In the genomic region with DNA sequence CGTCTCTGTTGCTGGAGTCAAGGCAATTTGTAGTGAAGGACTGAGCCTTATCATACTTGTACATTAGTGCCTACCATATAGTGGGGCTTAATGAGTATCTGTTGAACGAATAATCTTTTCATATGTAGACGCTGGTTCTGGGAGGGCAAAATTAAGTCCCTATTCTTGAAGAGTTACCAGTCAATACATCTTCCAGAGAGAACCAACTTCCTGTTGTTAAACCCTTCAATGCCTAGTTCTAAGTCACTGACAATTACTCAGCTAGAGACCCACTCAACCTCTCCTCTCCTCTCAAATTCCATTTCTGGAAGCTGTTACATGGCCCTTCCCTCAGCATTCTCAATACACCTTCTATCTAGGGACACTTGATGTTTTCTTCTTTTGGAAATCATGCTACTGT, we compare ENCODE assay signal across 8 cellular contexts. TPM values are rescaled to one million over a fixed set of nuclear protein-coding genes. Genes with fewer than 3 reads are reported as not detected.
DNase-seq lines count a peak whose midpoint lies in the region; ATAC-seq and TF ChIP-seq lines count a peak whose summit lies in the region.

No MANE protein-coding gene starts in this region.

- TF ChIP-seq CTCF in IMR-90 (conservative IDR thresholded peaks at IDR 0.05; ENCODE audit: low read depth, low read length) (no peak), transverse colon (IDR thresholded peaks at IDR 0.05) (no peak)

- H3K23ac ChIP-seq in IMR-90 (ENCODE audit: low read depth, low read length): peak overlapping the region; percentile 79; the same call in 1 of the 2 replicates

- peaks cover 16% of the 10 kb centered on the region for H3K36me3 Mint-ChIP-seq in activated T-helper 2 cell treated with anti-CD3 and anti-CD28 coated beads, Interferon-gamma antibody, Interleukin-2, Interleukin-4, amounts not matched to agents 10 μg/mL and 5 μg/mL and 100 μg/mL, durations not matched to agents 14 hours and 24 hours and 36 hours (ENCODE audit: low read depth)

- no peak overlapping the region for H2BK20ac ChIP-seq in IMR-90 (ENCODE audit: low read depth, low read length)

- TF ChIP-seq POLR2A in IMR-90 (IDR thresholded peaks at IDR 0.05; ENCODE audit: low read depth, low read length): no peak
- no peak for TF ChIP-seq POLR2A in transverse colon (IDR thresholded peaks at IDR 0.05)

- H4K91ac ChIP-seq in IMR-90 (ENCODE audit: insufficient read depth, low read depth, low read length): no peak overlapping the region; the same call in 1 of the 2 replicates

- WGBS in IMR-90 (ENCODE audit: extremely low coverage in 2 of 2, insufficient read length in 1 of 2), 2 experiments: no CpG with 5 or more reads among the region's 3 CpGs
- WGBS in transverse colon (ENCODE audit: low coverage in 1 of 2), 2 donors: 72 to 79% methylated on average over 3 of the region's 3 CpGs

- TF ChIP-seq RAD21 in IMR-90 (IDR thresholded peaks at IDR 0.05; ENCODE audit: low read length): no peak

- peak overlapping the region; percentile 80; the same call in 1 of the 2 replicates for H3K4me3 ChIP-seq in IMR-90 (ENCODE audit: insufficient read depth, low read depth, low read length)
- peak overlapping the region in 3 of 4 donors; percentile 76 to 91 (median 84) for H3K4me3 ChIP-seq in transverse colon

- H3K36me3 ChIP-seq in IMR-90 (ENCODE audit: control insufficient read depth, insufficient read depth, low read length): no peaks in the 10 kb centered on the region
- no peaks in the 10 kb centered on the region for H3K36me3 ChIP-seq in transverse colon

- peak overlapping the region; percentile 33; the same call in 1 of the 2 replicates for H4K5ac ChIP-seq in IMR-90 (ENCODE audit: low read depth, low read length)

- peak overlapping the region; percentile 99 for H3K4me3 Mint-ChIP-seq in activated T-helper 2 cell treated with anti-CD3 and anti-CD28 coated beads, Interferon-gamma antibody, Interleukin-2, Interleukin-4, amounts not matched to agents 10 μg/mL and 5 μg/mL and 100 μg/mL, durations not matched to agents 14 hours and 24 hours and 36 hours (ENCODE audit: low read depth)

- no peak overlapping the region for H2AK9ac ChIP-seq in IMR-90 (replicated peaks; ENCODE audit: low read depth, low read length, poor library complexity)

- peak overlapping the region; percentile 89; the same call in 1 of the 2 replicates for H3K14ac ChIP-seq in IMR-90 (replicated peaks; ENCODE audit: low read depth, low read length)

- no peak for TF ChIP-seq EP300 in transverse colon (IDR thresholded peaks at IDR 0.05; ENCODE audit: low read depth)

- no TSS peak for BruUV-seq in IMR-90 (replicated peaks; lab: Mats Ljungman, UMichigan)

- H3K79me1 ChIP-seq in IMR-90 (ENCODE audit: low read depth in 1 of 2, low read length in 2 of 2): 0 out of 4 replicates have a peak, but pooled peaks cover 0 to 8% of the 10 kb centered on the region in 2 experiments

- H2AK5ac ChIP-seq in IMR-90 (ENCODE audit: low read depth, low read length): no peak overlapping the region

- dilution Hi-C loops in IMR-90 (cut with HindIII; ENCODE audit: low sequenced_read_pairs, unreplicated experiment): no loop called here

- peak overlapping the region; percentile 58; the same call in 1 of the 2 replicates for H3K56ac ChIP-seq in IMR-90 (ENCODE audit: extremely low read depth, insufficient read depth, low read length)

- 0 out of 3 replicates have a peak overlapping the region, but pooled peaks have one; percentile 2 for H2BK15ac ChIP-seq in IMR-90 (ENCODE audit: low read depth, low read length)

- no peaks in the 10 kb centered on the region for H3K27me3 Mint-ChIP-seq in activated T-helper 2 cell treated with anti-CD3 and anti-CD28 coated beads, Interferon-gamma antibody, Interleukin-2, Interleukin-4, amounts not matched to agents 10 μg/mL and 5 μg/mL and 100 μg/mL, durations not matched to agents 14 hours and 24 hours and 36 hours (ENCODE audit: low read depth)

- peak; percentile 21 for DNase-seq in CD1c-positive myeloid dendritic cell (ENCODE audit: extremely low spot score)
- no peak for DNase-seq in IMR-90
- no peak for DNase-seq in activated T-helper 2 cell treated with anti-CD3 and anti-CD28 coated beads, Interferon-gamma antibody, Interleukin-2, Interleukin-4, amounts not matched to agents 10 μg/mL and 5 μg/mL and 100 μg/mL, durations not matched to agents 14 hours and 24 hours and 36 hours (ENCODE audit: low spot score)
- peak; percentile 36 for DNase-seq in left kidney (ENCODE audit: low read depth, low spot score)
- DNase-seq in transverse colon: no peak
- no peak for DNase-seq in stimulated activated naive CD4-positive, alpha-beta T cell treated with Interleukin-2 at 50 U/mL for 16 hours (lab: John Stamatoyannopoulos, UW)

- CTCF ChIA-PET in IMR-90 (lab: Yijun Ruan, JAX): no interaction called here

- H3K27me3 ChIP-seq in IMR-90 (ENCODE audit: control insufficient read depth, insufficient read depth, low read length) (no peaks in the 10 kb centered on the region), transverse colon (no peaks in the 10 kb centered on the region)

- POLR2A ChIA-PET in IMR-90 (lab: Charles Lee; ENCODE audit: unreplicated experiment): no interaction called here

- peak overlapping the region; percentile 68 for H2AFZ ChIP-seq in IMR-90 (replicated peaks; ENCODE audit: low read length, poor library complexity)

- H2BK5ac ChIP-seq in IMR-90 (ENCODE audit: low read depth, low read length, poor library complexity, severe bottlenecking): peak overlapping the region; percentile 83

- no peaks in the 10 kb centered on the region for H3K9me3 ChIP-seq in IMR-90 (ENCODE audit: control insufficient read depth, insufficient read depth, low read length)
- H3K9me3 ChIP-seq in transverse colon: no peaks in the 10 kb centered on the region

- peak overlapping the region; percentile 40 to 87; a peak in 3 of 4 replicates for H4K8ac ChIP-seq in IMR-90 (ENCODE audit: low read depth in 2 of 2, low read length in 2 of 2)

- H3K9me3 Mint-ChIP-seq in activated T-helper 2 cell treated with anti-CD3 and anti-CD28 coated beads, Interferon-gamma antibody, Interleukin-2, Interleukin-4, amounts not matched to agents 10 μg/mL and 5 μg/mL and 100 μg/mL, durations not matched to agents 14 hours and 24 hours and 36 hours: no peaks in the 10 kb centered on the region

- H3K9me1 ChIP-seq in IMR-90 (ENCODE audit: insufficient read depth, low read length): 0 out of 2 replicates have a peak, but pooled peaks cover 3% of the 10 kb centered on the region

- peak overlapping the region; percentile 90; the same call in 1 of the 2 replicates for H3K4ac ChIP-seq in IMR-90 (ENCODE audit: low read depth, low read length)

- H3K4me1 ChIP-seq in IMR-90 (ENCODE audit: control insufficient read depth, insufficient read depth, low read length) (peaks cover 4% of the 10 kb centered on the region; the same call in 1 of the 2 replicates), transverse colon (peaks cover 9 to 27% (median 21%) of the 10 kb centered on the region in 4 donors)

- peak overlapping the region; percentile 83; the same call in 1 of the 2 replicates for H3K4me2 ChIP-seq in IMR-90 (ENCODE audit: low read depth, low read length)

- peak overlapping the region; percentile 84 for H3K27ac Mint-ChIP-seq in activated T-helper 2 cell treated with anti-CD3 and anti-CD28 coated beads, Interferon-gamma antibody, Interleukin-2, Interleukin-4, amounts not matched to agents 10 μg/mL and 5 μg/mL and 100 μg/mL, durations not matched to agents 14 hours and 24 hours and 36 hours

- in situ Hi-C loops in IMR-90 (cut with MboI; ENCODE audit: low sequenced_read_pairs) (loop anchor here (10.0 kb wide), 1 partner anchor 190 kb away; the partner anchor contains the start of gene MARS2), transverse colon (cut with MboI; ENCODE audit: low pct_ligation_motif_present in 1 of 4, low pct_unique_long_range_greater_than_20kb in 1 of 4, low sequenced_read_pairs in 3 of 4) (no loop called here)

- no peak overlapping the region for H3K27ac ChIP-seq in IMR-90 (ENCODE audit: insufficient read depth, low read length)
- peak overlapping the region; percentile 93 to 95 (median 94) for H3K27ac ChIP-seq in transverse colon

- peak overlapping the region; percentile 28; the same call in 1 of the 2 replicates for H3K18ac ChIP-seq in IMR-90 (ENCODE audit: low read depth, low read length)

- intact Hi-C loops in IMR-90 (cut with micrococcal nuclease) (loop anchor here (5.0 kb wide), 2 partner anchors 158 to 193 kb away; partner anchors contain the start of gene MARS2), transverse colon (cut with DNase I; ENCODE audit: low total_unique reads) (no loop called here)
- intact Hi-C loops in activated T-helper 2 cell treated with anti-CD3 and anti-CD28 coated beads, Interferon-gamma antibody, Interleukin-2, Interleukin-4, amounts not matched to agents 10 μg/mL and 5 μg/mL and 100 μg/mL, durations not matched to agents 14 hours and 24 hours and 36 hours (cut with micrococcal nuclease): loop anchor here (1.0 to 10.0 kb wide), 3 partner anchors 14 to 260 kb away; partner anchors contain the start of genes HSPE1 and SF3B1

- ATAC-seq in IMR-90 (ENCODE audit: low read depth) (no peak), GM18867 (IDR thresholded peaks at IDR 0.05; ENCODE audit: unreplicated experiment) (no peak), GM21528 (IDR thresholded peaks at IDR 0.05; ENCODE audit: low FRiP score, unreplicated experiment) (no peak)

- no peak overlapping the region; the same call in 1 of the 2 replicates for H2BK120ac ChIP-seq in IMR-90 (ENCODE audit: low read depth, low read length)

- H3K4me1 Mint-ChIP-seq in activated T-helper 2 cell treated with anti-CD3 and anti-CD28 coated beads, Interferon-gamma antibody, Interleukin-2, Interleukin-4, amounts not matched to agents 10 μg/mL and 5 μg/mL and 100 μg/mL, durations not matched to agents 14 hours and 24 hours and 36 hours (ENCODE audit: low read depth): peaks cover 18% of the 10 kb centered on the region

- H3K9ac ChIP-seq in IMR-90 (ENCODE audit: low read depth, low read length): peak overlapping the region; percentile 80; the same call in 1 of the 2 replicates

- no peaks in the 10 kb centered on the region; the same call in 1 of the 2 replicates for H4K20me1 ChIP-seq in IMR-90 (ENCODE audit: insufficient read depth, low read length)

RNA-seq across cellular contexts. Expression of gene MOB4, which starts 1.1 kb away (rescaled TPM):
- total RNA-seq in IMR-90 (2012; rRNA removed): 34.8 and 69.4 TPM in 2 replicates
- 29.3 and 36.0 TPM in 2 replicates for polyA plus RNA-seq in IMR-90 (2012; rRNA removed)
- 5.9 and 7.6 TPM in 2 replicates for polyA plus RNA-seq in IMR-90 (2012; cell fraction: cytosol; rRNA removed)
- 1.5 and 8.2 TPM in 2 replicates for polyA plus RNA-seq in IMR-90 (2012; cell fraction: nucleus; rRNA removed; ENCODE audit: low replicate concordance)
- 18.1 and 19.5 TPM in 2 replicates for total RNA-seq in activated T-helper 2 cell treated with anti-CD3 and anti-CD28 coated beads, Interferon-gamma antibody, Interleukin-2, Interleukin-4, amounts not matched to agents 10 μg/mL and 5 μg/mL and 100 μg/mL, durations not matched to agents 14 hours and 24 hours and 36 hours
- total RNA-seq in transverse colon: 10 to 100 TPM; 12.3 to 27.9 (median 25.3) TPM

RNA-seq across cellular contexts. Expression of gene HSPE1, which starts 14.6 kb away (rescaled TPM):
- total RNA-seq in IMR-90 (2012; rRNA removed): 13.3 and 60.3 TPM in 2 replicates
- 93.6 and 106 TPM in 2 replicates for polyA plus RNA-seq in IMR-90 (2012; rRNA removed)
- 15.7 and 19.2 TPM in 2 replicates for polyA plus RNA-seq in IMR-90 (2012; cell fraction: cytosol; rRNA removed)
- 9.3 and 26.8 TPM in 2 replicates for polyA plus RNA-seq in IMR-90 (2012; cell fraction: nucleus; rRNA removed; ENCODE audit: low replicate concordance)
- 301 and 309 TPM in 2 replicates for total RNA-seq in activated T-helper 2 cell treated with anti-CD3 and anti-CD28 coated beads, Interferon-gamma antibody, Interleukin-2, Interleukin-4, amounts not matched to agents 10 μg/mL and 5 μg/mL and 100 μg/mL, durations not matched to agents 14 hours and 24 hours and 36 hours
- total RNA-seq in transverse colon: 100 to 1,000 TPM in 2 of 4 donors, 1 to 10 TPM in 2; 3.4 to 151 (median 56.4) TPM

RNA-seq across cellular contexts. Expression of gene HSPD1, which starts 15.1 kb away (rescaled TPM):
- total RNA-seq in IMR-90 (2012; rRNA removed): 171 and 374 TPM in 2 replicates
- 147 and 171 TPM in 2 replicates for polyA plus RNA-seq in IMR-90 (2012; rRNA removed)
- polyA plus RNA-seq in IMR-90 (2012; cell fraction: cytosol; rRNA removed): 45.0 and 57.1 TPM in 2 replicates
- 32.5 and 93.3 TPM in 2 replicates for polyA plus RNA-seq in IMR-90 (2012; cell fraction: nucleus; rRNA removed; ENCODE audit: low replicate concordance)
- total RNA-seq in activated T-helper 2 cell treated with anti-CD3 and anti-CD28 coated beads, Interferon-gamma antibody, Interleukin-2, Interleukin-4, amounts not matched to agents 10 μg/mL and 5 μg/mL and 100 μg/mL, durations not matched to agents 14 hours and 24 hours and 36 hours: 749 and 761 TPM in 2 replicates
- total RNA-seq in transverse colon: 100 to 1,000 TPM in 2 of 4 donors, 10 to 100 TPM in 2; 75.9 to 149 (median 108) TPM

Comparison
In these comparisons a context has a peak if more than half of its experiments do, and no peak if none do; other contexts are left out.
1. DNase-seq: peak in CD1c-positive myeloid dendritic cell (single experiment) and left kidney (single experiment); none in IMR-90 (single experiment), activated T-helper 2 cell treated with anti-CD3 and anti-CD28 coated beads, Interferon-gamma antibody, Interleukin-2, Interleukin-4, amounts not matched to agents 10 μg/mL and 5 μg/mL and 100 μg/mL, durations not matched to agents 14 hours and 24 hours and 36 hours (single experiment), transverse colon (single experiment) and stimulated activated naive CD4-positive, alpha-beta T cell treated with Interleukin-2 at 50 U/mL for 16 hours (single experiment).